ENCODE assay signal across 8 cellular contexts in the genomic region with DNA sequence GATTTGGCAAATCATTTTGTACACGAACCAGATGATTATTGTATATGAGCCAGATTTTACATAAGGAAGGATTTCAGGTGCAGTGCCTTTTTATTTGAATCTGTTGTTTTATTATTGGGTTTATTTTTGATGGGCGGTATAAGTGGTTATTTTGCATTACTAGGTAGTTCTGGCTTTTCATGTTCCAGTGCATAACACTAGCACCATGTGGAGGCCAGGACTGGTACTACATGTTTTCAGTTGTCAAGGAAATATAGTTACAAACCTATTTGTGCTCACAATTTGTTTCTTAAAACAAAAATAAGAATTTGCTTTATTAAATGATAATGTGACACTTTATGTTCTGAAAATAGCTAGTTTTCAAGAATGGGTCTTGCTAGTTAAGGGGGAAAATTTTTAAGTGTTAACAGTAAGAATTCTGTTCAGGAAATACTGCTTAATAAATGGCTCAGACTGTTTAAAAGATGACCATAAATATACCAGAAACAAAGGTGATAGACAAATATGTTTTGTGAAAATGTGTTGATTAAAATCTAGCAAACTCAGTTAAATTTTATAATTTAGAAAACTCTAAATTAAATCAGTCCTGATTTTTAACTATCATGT. TPM values are rescaled to one million over a fixed set of nuclear protein-coding genes. Genes with fewer than 3 reads are reported as not detected.
A peak's percentile ranks its signal among the peaks of the same experiment; 100 is the strongest.
DNase-seq lines count a peak whose midpoint lies in the region; ATAC-seq and TF ChIP-seq lines count a peak whose summit lies in the region.

No MANE protein-coding gene starts in this region.

- H3K27me3 Mint-ChIP-seq in endothelial cell (ENCODE audit: unreplicated experiment), result peaks cover 2% of the 10 kb centered on the region
- peaks cover 0 to 2% (median 0%) of the 10 kb centered on the region in 5 donors for H3K27me3 Mint-ChIP-seq in naive thymus-derived CD8-positive, alpha-beta T cell

- no peak overlapping the region for H3K14ac ChIP-seq in trophoblast cell (ENCODE audit: low read length)

- peak; percentile 57 for DNase-seq in COLO829 (ENCODE audit: low spot score)
- peak; percentile 40 for DNase-seq in NOMO-1 treated with DMSO at 0.1 percent for 48 hours (lab: John Stamatoyannopoulos, UW; ENCODE audit: unreplicated experiment)
- peak; percentile 50 for DNase-seq in endothelial cell (ENCODE audit: low spot score)
- peak; percentile 38 to 72 for DNase-seq in trophoblast cell
- no peak for DNase-seq in naive thymus-derived CD8-positive, alpha-beta T cell

- H3K4me3 Mint-ChIP-seq in endothelial cell (ENCODE audit: unreplicated experiment), result no peak overlapping the region
- no peak overlapping the region for H3K4me3 Mint-ChIP-seq in naive thymus-derived CD8-positive, alpha-beta T cell

- no peaks in the 10 kb centered on the region for H3K4me1 Mint-ChIP-seq in endothelial cell (ENCODE audit: unreplicated experiment)
- H3K4me1 Mint-ChIP-seq in naive thymus-derived CD8-positive, alpha-beta T cell, result no peaks in the 10 kb centered on the region

- no peak overlapping the region for H3K4me3 ChIP-seq in trophoblast cell (ENCODE audit: low read depth, low read length)

- WGBS in trophoblast cell (ENCODE audit: extremely low coverage, insufficient coverage, insufficient read length), result no CpG with 5 or more reads among the region's 2 CpGs

- no peaks in the 10 kb centered on the region for H3K9me3 Mint-ChIP-seq in endothelial cell (ENCODE audit: unreplicated experiment)
- peaks cover 0 to 10% (median 0%) of the 10 kb centered on the region in 9 donors for H3K9me3 Mint-ChIP-seq in naive thymus-derived CD8-positive, alpha-beta T cell

- no peak overlapping the region for H2AK5ac ChIP-seq in trophoblast cell (ENCODE audit: low read length)

- H3K9ac ChIP-seq in trophoblast cell (ENCODE audit: low read length), result no peak overlapping the region

- H2AFZ ChIP-seq in trophoblast cell (ENCODE audit: insufficient read depth, low read length, poor library complexity), result no peak overlapping the region

- H3K4me2 ChIP-seq in trophoblast cell (ENCODE audit: low read length), result no peak overlapping the region

- H4K91ac ChIP-seq in trophoblast cell (ENCODE audit: low read depth, low read length), result no peak overlapping the region

- no peak overlapping the region for H3K27ac ChIP-seq in trophoblast cell (ENCODE audit: low read depth, low read length)

- H3K27ac Mint-ChIP-seq in endothelial cell (ENCODE audit: unreplicated experiment), result no peak overlapping the region
- no peak overlapping the region for H3K27ac Mint-ChIP-seq in naive thymus-derived CD8-positive, alpha-beta T cell

- no peaks in the 10 kb centered on the region for H3K9me3 ChIP-seq in trophoblast cell (ENCODE audit: insufficient read depth, low read depth, low read length)

- no peaks in the 10 kb centered on the region for H3K79me1 ChIP-seq in trophoblast cell (ENCODE audit: low read length)

- H3K36me3 Mint-ChIP-seq in endothelial cell (ENCODE audit: low read depth, unreplicated experiment), result no peaks in the 10 kb centered on the region
- H3K36me3 Mint-ChIP-seq in naive thymus-derived CD8-positive, alpha-beta T cell, result peaks cover 0 to 3% (median 0%) of the 10 kb centered on the region in 3 donors

- no peak overlapping the region for H3K18ac ChIP-seq in trophoblast cell (ENCODE audit: low read length)

- no peak overlapping the region for H2BK120ac ChIP-seq in trophoblast cell (ENCODE audit: insufficient read depth, low read length, poor library complexity)

- no peaks in the 10 kb centered on the region for H3K27me3 ChIP-seq in trophoblast cell (ENCODE audit: insufficient read depth, low read length)

- TF ChIP-seq CTCF in endothelial cell (IDR thresholded peaks at IDR 0.05; ENCODE audit: unreplicated experiment), result peak; percentile 82

- no peak overlapping the region for H2BK5ac ChIP-seq in trophoblast cell (ENCODE audit: low read depth, low read length, poor library complexity)

- H3K23ac ChIP-seq in trophoblast cell (ENCODE audit: low read length), result no peak overlapping the region

- H3K79me2 ChIP-seq in trophoblast cell (ENCODE audit: control insufficient read depth, insufficient read depth, low read length, poor library complexity), result no peaks in the 10 kb centered on the region

- no peak overlapping the region for H3K4ac ChIP-seq in trophoblast cell (ENCODE audit: low read depth, low read length)

- H4K12ac ChIP-seq in trophoblast cell (ENCODE audit: low read depth, low read length), result no peak overlapping the region

- H4K8ac ChIP-seq in trophoblast cell (ENCODE audit: low read depth, low read length), result no peak overlapping the region

- no peaks in the 10 kb centered on the region for H3K36me3 ChIP-seq in trophoblast cell (ENCODE audit: control insufficient read depth in 1 of 2, insufficient read depth in 2 of 2, low read length in 2 of 2)

- H3K4me1 ChIP-seq in trophoblast cell (ENCODE audit: control insufficient read depth in 1 of 2, insufficient read depth in 2 of 2, low read length in 2 of 2), result no peaks in the 10 kb centered on the region

- H2BK12ac ChIP-seq in trophoblast cell (ENCODE audit: low read length), result no peak overlapping the region

- POLR2A ChIA-PET in naive thymus-derived CD8-positive, alpha-beta T cell (lab: Charles Lee), result no interaction called here

- ATAC-seq in GM18909 (IDR thresholded peaks at IDR 0.05; ENCODE audit: poor library complexity, unreplicated experiment), result peak; percentile 81
- peak; percentile 74 for ATAC-seq in HG03460 (IDR thresholded peaks at IDR 0.05; ENCODE audit: unreplicated experiment)
- no peak for ATAC-seq in GM21723 (IDR thresholded peaks at IDR 0.05; ENCODE audit: unreplicated experiment)
- no peak for ATAC-seq in naive thymus-derived CD8-positive, alpha-beta T cell

RNA-seq across cellular contexts. Expression of a gene that starts 7.1 kb away (rescaled TPM):
- 0.62 TPM for total RNA-seq in endothelial cell (ENCODE audit: unreplicated experiment)
- polyA plus RNA-seq in trophoblast cell (2013), result 0.18 and 0.23 TPM in 2 replicates
- total RNA-seq in naive thymus-derived CD8-positive, alpha-beta T cell, result not detected
- not detected for polyA plus RNA-seq in naive thymus-derived CD8-positive, alpha-beta T cell

Comparison
In these comparisons a context has a peak if more than half of its experiments do, and no peak if none do; other contexts are left out.
1. DNase-seq: peak in COLO829 (single experiment), NOMO-1 treated with DMSO at 0.1 percent for 48 hours (single experiment), endothelial cell (single experiment) and trophoblast cell (2 of 2); none in naive thymus-derived CD8-positive, alpha-beta T cell (0 of 10).
2. ATAC-seq: peak in GM18909 (single experiment) and HG03460 (single experiment); none in GM21723 (single experiment) and naive thymus-derived CD8-positive, alpha-beta T cell (0 of 2).